Comparison of ENCODE assay signal across 1 cellular context in the genomic region with DNA sequence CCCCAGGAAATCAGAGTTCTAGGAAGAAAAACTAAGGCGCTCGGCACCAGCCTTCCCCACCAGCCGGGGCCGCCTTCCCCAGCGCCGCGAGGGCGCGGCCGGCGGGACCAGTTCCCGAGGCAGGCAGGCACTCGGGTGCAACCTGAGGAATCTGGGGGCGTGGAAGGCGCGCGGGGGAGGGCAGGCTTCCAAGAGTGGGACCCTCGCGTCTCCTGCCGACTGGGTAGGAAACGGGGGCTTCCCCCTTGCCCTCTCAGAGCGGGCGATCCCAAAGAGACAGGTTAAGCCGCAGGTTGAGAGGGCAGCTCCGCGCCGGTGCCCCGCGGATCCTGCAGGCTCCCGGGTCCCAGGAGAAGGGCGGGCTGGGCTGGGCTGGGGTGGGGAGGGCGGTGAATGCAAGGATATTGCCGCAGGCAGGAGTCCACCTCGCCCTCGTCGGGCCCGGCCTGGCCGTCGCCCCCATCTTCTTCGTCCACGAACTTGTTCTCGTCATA.
A peak's percentile ranks its signal among the peaks of the same experiment; 100 is the strongest.
TF ChIP-seq lines count a peak whose summit lies in the region.

No MANE protein-coding gene starts in this region.

TF ChIP-seq in HepG2, 621 proteins besides CTCF, POLR2A, EP300 and RAD21 (continued from another document and continues in another):
- TF ChIP-seq, protein P1, sequence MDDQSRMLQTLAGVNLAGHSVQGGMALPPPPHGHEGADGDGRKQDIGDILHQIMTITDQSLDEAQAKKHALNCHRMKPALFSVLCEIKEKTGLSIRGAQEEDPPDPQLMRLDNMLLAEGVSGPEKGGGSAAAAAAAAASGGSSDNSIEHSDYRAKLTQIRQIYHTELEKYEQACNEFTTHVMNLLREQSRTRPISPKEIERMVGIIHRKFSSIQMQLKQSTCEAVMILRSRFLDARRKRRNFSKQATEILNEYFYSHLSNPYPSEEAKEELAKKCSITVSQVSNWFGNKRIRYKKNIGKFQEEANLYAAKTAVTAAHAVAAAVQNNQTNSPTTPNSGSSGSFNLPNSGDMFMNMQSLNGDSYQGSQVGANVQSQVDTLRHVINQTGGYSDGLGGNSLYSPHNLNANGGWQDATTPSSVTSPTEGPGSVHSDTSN (CRISPR knock-in tag; IDR thresholded peaks at IDR 0.05; ENCODE audit: borderline replicate concordance), result no peak
- no peak for TF ChIP-seq GATA4 (IDR thresholded peaks at IDR 0.05; ENCODE audit: borderline replicate concordance, low read depth)
- TF ChIP-seq, protein P2, sequence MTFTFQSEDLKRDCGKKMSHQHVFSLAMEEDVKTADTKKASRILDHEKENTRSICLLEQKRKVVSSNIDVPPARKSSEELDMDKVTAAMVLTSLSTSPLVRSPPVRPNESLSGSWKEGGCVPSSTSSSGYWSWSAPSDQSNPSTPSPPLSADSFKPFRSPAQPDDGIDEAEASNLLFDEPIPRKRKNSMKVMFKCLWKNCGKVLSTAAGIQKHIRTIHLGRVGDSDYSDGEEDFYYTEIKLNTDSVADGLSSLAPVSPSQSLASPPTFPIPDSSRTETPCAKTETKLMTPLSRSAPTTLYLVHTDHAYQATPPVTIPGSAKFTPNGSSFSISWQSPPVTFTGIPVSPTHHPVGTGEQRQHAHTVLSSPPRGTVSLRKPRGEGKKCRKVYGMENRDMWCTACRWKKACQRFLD (CRISPR knock-in tag; IDR thresholded peaks at IDR 0.05; ENCODE audit: borderline replicate concordance), result no peak
- no peak for TF ChIP-seq TARDBP (CRISPR knock-in tag; IDR thresholded peaks at IDR 0.05)
- 0 out of 2 replicates have a peak, but pooled peaks have one; percentile 17 for TF ChIP-seq ZNF557 (CRISPR knock-in tag; IDR thresholded peaks at IDR 0.05)
- peak; percentile 74; the same call in 1 of the 2 replicates for TF ChIP-seq ZNF264 (CRISPR knock-in tag; IDR thresholded peaks at IDR 0.05)
- TF ChIP-seq SMC3 (IDR thresholded peaks at IDR 0.05; ENCODE audit: low read length), result no peak
- 0 out of 2 replicates have a peak, but pooled peaks have one; percentile 10 for TF ChIP-seq ZNF629 (CRISPR knock-in tag; conservative IDR thresholded peaks at IDR 0.05)
- no peak for TF ChIP-seq GATAD1 (CRISPR knock-in tag; IDR thresholded peaks at IDR 0.05)
- TF ChIP-seq ZMAT3 (CRISPR knock-in tag; conservative IDR thresholded peaks at IDR 0.05), result peak; percentile 34; the same call in 1 of the 2 replicates
- peak; percentile 30; the same call in 1 of the 2 replicates for TF ChIP-seq SIN3A (IDR thresholded peaks at IDR 0.05; ENCODE audit: borderline replicate concordance, low read depth, low read length)
- TF ChIP-seq ARNT2 (CRISPR knock-in tag; IDR thresholded peaks at IDR 0.05; ENCODE audit: low read depth), result 0 out of 2 replicates have a peak, but pooled peaks have one; percentile 1
- TF ChIP-seq ZNF136 (CRISPR knock-in tag; IDR thresholded peaks at IDR 0.05; ENCODE audit: low read depth), result no peak
- TF ChIP-seq, protein P3, sequence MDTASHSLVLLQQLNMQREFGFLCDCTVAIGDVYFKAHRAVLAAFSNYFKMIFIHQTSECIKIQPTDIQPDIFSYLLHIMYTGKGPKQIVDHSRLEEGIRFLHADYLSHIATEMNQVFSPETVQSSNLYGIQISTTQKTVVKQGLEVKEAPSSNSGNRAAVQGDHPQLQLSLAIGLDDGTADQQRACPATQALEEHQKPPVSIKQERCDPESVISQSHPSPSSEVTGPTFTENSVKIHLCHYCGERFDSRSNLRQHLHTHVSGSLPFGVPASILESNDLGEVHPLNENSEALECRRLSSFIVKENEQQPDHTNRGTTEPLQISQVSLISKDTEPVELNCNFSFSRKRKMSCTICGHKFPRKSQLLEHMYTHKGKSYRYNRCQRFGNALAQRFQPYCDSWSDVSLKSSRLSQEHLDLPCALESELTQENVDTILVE (CRISPR knock-in tag; IDR thresholded peaks at IDR 0.05), result no peak
- TF ChIP-seq, protein P4, sequence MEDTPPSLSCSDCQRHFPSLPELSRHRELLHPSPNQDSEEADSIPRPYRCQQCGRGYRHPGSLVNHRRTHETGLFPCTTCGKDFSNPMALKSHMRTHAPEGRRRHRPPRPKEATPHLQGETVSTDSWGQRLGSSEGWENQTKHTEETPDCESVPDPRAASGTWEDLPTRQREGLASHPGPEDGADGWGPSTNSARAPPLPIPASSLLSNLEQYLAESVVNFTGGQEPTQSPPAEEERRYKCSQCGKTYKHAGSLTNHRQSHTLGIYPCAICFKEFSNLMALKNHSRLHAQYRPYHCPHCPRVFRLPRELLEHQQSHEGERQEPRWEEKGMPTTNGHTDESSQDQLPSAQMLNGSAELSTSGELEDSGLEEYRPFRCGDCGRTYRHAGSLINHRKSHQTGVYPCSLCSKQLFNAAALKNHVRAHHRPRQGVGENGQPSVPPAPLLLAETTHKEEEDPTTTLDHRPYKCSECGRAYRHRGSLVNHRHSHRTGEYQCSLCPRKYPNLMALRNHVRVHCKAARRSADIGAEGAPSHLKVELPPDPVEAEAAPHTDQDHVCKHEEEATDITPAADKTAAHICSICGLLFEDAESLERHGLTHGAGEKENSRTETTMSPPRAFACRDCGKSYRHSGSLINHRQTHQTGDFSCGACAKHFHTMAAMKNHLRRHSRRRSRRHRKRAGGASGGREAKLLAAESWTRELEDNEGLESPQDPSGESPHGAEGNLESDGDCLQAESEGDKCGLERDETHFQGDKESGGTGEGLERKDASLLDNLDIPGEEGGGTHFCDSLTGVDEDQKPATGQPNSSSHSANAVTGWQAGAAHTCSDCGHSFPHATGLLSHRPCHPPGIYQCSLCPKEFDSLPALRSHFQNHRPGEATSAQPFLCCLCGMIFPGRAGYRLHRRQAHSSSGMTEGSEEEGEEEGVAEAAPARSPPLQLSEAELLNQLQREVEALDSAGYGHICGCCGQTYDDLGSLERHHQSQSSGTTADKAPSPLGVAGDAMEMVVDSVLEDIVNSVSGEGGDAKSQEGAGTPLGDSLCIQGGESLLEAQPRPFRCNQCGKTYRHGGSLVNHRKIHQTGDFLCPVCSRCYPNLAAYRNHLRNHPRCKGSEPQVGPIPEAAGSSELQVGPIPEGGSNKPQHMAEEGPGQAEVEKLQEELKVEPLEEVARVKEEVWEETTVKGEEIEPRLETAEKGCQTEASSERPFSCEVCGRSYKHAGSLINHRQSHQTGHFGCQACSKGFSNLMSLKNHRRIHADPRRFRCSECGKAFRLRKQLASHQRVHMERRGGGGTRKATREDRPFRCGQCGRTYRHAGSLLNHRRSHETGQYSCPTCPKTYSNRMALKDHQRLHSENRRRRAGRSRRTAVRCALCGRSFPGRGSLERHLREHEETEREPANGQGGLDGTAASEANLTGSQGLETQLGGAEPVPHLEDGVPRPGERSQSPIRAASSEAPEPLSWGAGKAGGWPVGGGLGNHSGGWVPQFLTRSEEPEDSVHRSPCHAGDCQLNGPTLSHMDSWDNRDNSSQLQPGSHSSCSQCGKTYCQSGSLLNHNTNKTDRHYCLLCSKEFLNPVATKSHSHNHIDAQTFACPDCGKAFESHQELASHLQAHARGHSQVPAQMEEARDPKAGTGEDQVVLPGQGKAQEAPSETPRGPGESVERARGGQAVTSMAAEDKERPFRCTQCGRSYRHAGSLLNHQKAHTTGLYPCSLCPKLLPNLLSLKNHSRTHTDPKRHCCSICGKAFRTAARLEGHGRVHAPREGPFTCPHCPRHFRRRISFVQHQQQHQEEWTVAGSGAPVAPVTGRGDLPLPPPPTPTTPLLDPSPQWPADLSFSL (CRISPR knock-in tag; IDR thresholded peaks at IDR 0.05), result no peak
- no peak for TF ChIP-seq TBX3 (IDR thresholded peaks at IDR 0.05; ENCODE audit: borderline replicate concordance)
- TF ChIP-seq, protein P5, sequence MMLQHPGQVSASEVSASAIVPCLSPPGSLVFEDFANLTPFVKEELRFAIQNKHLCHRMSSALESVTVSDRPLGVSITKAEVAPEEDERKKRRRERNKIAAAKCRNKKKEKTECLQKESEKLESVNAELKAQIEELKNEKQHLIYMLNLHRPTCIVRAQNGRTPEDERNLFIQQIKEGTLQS (CRISPR knock-in tag; IDR thresholded peaks at IDR 0.05), result no peak
- no peak for TF ChIP-seq MYC (CRISPR knock-in tag; IDR thresholded peaks at IDR 0.05; ENCODE audit: borderline replicate concordance)
- TF ChIP-seq AGO2 (optimal IDR thresholded peaks at IDR 0.05; ENCODE audit: low read depth, low read length), result peak; percentile 77
- no peak for TF ChIP-seq SIX4 (CRISPR knock-in tag; IDR thresholded peaks at IDR 0.05)
- TF ChIP-seq ZNF260 (CRISPR knock-in tag; IDR thresholded peaks at IDR 0.05; ENCODE audit: borderline replicate concordance, low read depth), result no peak
- TF ChIP-seq, protein P6, sequence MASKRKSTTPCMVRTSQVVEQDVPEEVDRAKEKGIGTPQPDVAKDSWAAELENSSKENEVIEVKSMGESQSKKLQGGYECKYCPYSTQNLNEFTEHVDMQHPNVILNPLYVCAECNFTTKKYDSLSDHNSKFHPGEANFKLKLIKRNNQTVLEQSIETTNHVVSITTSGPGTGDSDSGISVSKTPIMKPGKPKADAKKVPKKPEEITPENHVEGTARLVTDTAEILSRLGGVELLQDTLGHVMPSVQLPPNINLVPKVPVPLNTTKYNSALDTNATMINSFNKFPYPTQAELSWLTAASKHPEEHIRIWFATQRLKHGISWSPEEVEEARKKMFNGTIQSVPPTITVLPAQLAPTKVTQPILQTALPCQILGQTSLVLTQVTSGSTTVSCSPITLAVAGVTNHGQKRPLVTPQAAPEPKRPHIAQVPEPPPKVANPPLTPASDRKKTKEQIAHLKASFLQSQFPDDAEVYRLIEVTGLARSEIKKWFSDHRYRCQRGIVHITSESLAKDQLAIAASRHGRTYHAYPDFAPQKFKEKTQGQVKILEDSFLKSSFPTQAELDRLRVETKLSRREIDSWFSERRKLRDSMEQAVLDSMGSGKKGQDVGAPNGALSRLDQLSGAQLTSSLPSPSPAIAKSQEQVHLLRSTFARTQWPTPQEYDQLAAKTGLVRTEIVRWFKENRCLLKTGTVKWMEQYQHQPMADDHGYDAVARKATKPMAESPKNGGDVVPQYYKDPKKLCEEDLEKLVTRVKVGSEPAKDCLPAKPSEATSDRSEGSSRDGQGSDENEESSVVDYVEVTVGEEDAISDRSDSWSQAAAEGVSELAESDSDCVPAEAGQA (IDR thresholded peaks at IDR 0.05; ENCODE audit: low read depth), result no peak
- TF ChIP-seq, protein P6 (CRISPR knock-in tag; IDR thresholded peaks at IDR 0.05; ENCODE audit: borderline replicate concordance), result peak; percentile 82; the same call in 1 of the 2 replicates
- no peak for TF ChIP-seq ZNF615 (CRISPR knock-in tag; IDR thresholded peaks at IDR 0.05; ENCODE audit: borderline replicate concordance)
- TF ChIP-seq SOX13 (IDR thresholded peaks at IDR 0.05), result no peak
- no peak for TF ChIP-seq SOX13 (CRISPR knock-in tag; conservative IDR thresholded peaks at IDR 0.05 in 1 of 2, IDR thresholded peaks at IDR 0.05 in 1 of 2)
- 0 out of 2 replicates have a peak, but pooled peaks have one; percentile 1 for TF ChIP-seq ZNF3 (CRISPR knock-in tag; IDR thresholded peaks at IDR 0.05)
- TF ChIP-seq, protein P7, sequence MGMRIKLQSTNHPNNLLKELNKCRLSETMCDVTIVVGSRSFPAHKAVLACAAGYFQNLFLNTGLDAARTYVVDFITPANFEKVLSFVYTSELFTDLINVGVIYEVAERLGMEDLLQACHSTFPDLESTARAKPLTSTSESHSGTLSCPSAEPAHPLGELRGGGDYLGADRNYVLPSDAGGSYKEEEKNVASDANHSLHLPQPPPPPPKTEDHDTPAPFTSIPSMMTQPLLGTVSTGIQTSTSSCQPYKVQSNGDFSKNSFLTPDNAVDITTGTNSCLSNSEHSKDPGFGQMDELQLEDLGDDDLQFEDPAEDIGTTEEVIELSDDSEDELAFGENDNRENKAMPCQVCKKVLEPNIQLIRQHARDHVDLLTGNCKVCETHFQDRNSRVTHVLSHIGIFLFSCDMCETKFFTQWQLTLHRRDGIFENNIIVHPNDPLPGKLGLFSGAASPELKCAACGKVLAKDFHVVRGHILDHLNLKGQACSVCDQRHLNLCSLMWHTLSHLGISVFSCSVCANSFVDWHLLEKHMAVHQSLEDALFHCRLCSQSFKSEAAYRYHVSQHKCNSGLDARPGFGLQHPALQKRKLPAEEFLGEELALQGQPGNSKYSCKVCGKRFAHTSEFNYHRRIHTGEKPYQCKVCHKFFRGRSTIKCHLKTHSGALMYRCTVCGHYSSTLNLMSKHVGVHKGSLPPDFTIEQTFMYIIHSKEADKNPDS (CRISPR knock-in tag; IDR thresholded peaks at IDR 0.05), result no peak
- TF ChIP-seq XRCC5 (optimal IDR thresholded peaks at IDR 0.05; ENCODE audit: low read length), result no peak
- no peak for TF ChIP-seq HOXA3 (CRISPR knock-in tag; IDR thresholded peaks at IDR 0.05)
- no peak for TF ChIP-seq ZNF121 (CRISPR knock-in tag; IDR thresholded peaks at IDR 0.05)
- no peak for TF ChIP-seq NFKBIZ (CRISPR knock-in tag; IDR thresholded peaks at IDR 0.05)
- TF ChIP-seq, protein P8, sequence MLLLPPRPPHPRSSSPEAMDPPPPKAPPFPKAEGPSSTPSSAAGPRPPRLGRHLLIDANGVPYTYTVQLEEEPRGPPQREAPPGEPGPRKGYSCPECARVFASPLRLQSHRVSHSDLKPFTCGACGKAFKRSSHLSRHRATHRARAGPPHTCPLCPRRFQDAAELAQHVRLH (CRISPR knock-in tag; IDR thresholded peaks at IDR 0.05; ENCODE audit: borderline replicate concordance, low read depth), result 0 out of 2 replicates have a peak, but pooled peaks have one; percentile 48
- TF ChIP-seq ZNF782 (CRISPR knock-in tag; IDR thresholded peaks at IDR 0.05; ENCODE audit: borderline replicate concordance), result 0 out of 2 replicates have a peak, but pooled peaks have one; percentile 25
- no peak for TF ChIP-seq ZBTB20 (CRISPR knock-in tag; IDR thresholded peaks at IDR 0.05; ENCODE audit: borderline replicate concordance, low read depth)
- 0 out of 2 replicates have a peak, but pooled peaks have one; percentile 10 for TF ChIP-seq ZFP90 (CRISPR knock-in tag; IDR thresholded peaks at IDR 0.05; ENCODE audit: borderline replicate concordance)
- 0 out of 2 replicates have a peak, but pooled peaks have one; percentile 47 for TF ChIP-seq ZNF263 (CRISPR knock-in tag; IDR thresholded peaks at IDR 0.05)
